ENCODE assay signal across 8 cellular contexts in the genomic region with DNA sequence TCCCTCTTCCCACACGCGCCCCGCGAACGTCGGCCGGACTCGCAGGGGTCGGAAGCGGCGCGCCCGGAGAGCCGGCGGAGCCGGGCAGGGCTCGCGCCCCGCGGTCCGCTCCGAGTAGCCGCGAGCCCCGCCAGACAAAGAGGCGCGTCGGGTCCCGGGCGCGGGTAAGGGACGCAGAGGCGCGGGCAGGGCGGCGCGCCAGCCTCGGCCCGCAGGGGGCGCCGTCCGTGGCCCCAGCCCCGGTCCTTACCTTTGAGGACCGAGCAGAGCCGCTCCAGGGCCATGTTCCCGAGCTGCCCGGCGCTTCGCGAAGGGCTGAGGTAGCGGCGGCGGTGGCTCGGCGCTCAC. TPM values are rescaled to one million over a fixed set of nuclear protein-coding genes. Genes with fewer than 3 reads are reported as not detected.
DNase-seq lines count a peak whose midpoint lies in the region; ATAC-seq and TF ChIP-seq lines count a peak whose summit lies in the region.

No MANE protein-coding gene starts in this region.

- peaks cover 19% of the 10 kb centered on the region for H3K4me1 Mint-ChIP-seq in central memory CD8-positive, alpha-beta T cell

- no peak overlapping the region for H3K27ac Mint-ChIP-seq in central memory CD8-positive, alpha-beta T cell (ENCODE audit: low read depth)

- H3K4me3 Mint-ChIP-seq in central memory CD8-positive, alpha-beta T cell: peak overlapping the region; percentile 76

- H3K36me3 Mint-ChIP-seq in central memory CD8-positive, alpha-beta T cell (ENCODE audit: insufficient read depth): peaks cover 8% of the 10 kb centered on the region

- TF ChIP-seq CTCF in AG04449 (IDR thresholded peaks at IDR 0.05; ENCODE audit: insufficient read depth, low read length, missing control alignments): peak; percentile 63
- TF ChIP-seq CTCF in WI38 (IDR thresholded peaks at IDR 0.05; ENCODE audit: low read depth, low read length): peak; percentile 50

- H3K9me3 Mint-ChIP-seq in central memory CD8-positive, alpha-beta T cell: no peaks in the 10 kb centered on the region

- H3K4me3 ChIP-seq in AG04449 (ENCODE audit: low read depth, low read length) (peak overlapping the region; percentile 73), WI38 (ENCODE audit: low read depth, low read length) (peak overlapping the region; percentile 66)

- POLR2A ChIA-PET in AG04449 (lab: Yijun Ruan, JAX): interaction anchor here (0.5 to 1.6 kb wide), 5 partner anchors 236 to 1107 kb away, joined by 3 to 7 read pairs (median 3); a partner anchor contains a TSS

- DNase-seq in AG04449 (ENCODE audit: low read depth, low spot score) (no peak), NCI-H2196 (lab: John Stamatoyannopoulos, UW; ENCODE audit: unreplicated experiment) (peak; percentile 71), left colon (peak; percentile 30 to 75)
- peak; percentile 34 to 44 for DNase-seq in central memory CD8-positive, alpha-beta T cell (ENCODE audit: low spot score in 2 of 2)
- peak; percentile 43 for DNase-seq in stimulated activated CD4-positive, alpha-beta T cell treated with anti-CD3 and anti-CD28 coated beads, Interleukin-2, amount 100 ng/mL, for 4 hours (ENCODE audit: low read depth)

- intact Hi-C loops in left colon (cut with DNase I, micrococcal nuclease): loop anchor here in 1 of 2 donors (10.0 kb wide), 1 partner anchor 1021 kb away; no protein-coding TSS in a partner anchor

- CTCF ChIA-PET in AG04449 (lab: Yijun Ruan, JAX): interaction anchor here (0.6 to 6.9 kb wide), 50 partner anchors 10 to 1070 kb away, joined by 3 to 322 read pairs (median 4); a partner anchor contains a TSS

- peaks cover 12% of the 10 kb centered on the region for H3K27me3 Mint-ChIP-seq in central memory CD8-positive, alpha-beta T cell

- ATAC-seq in GM18520 (IDR thresholded peaks at IDR 0.05; ENCODE audit: unreplicated experiment) (peak; percentile 51), HG03025 (IDR thresholded peaks at IDR 0.05; ENCODE audit: low FRiP score, unreplicated experiment) (peak; percentile 64), left colon (peak; percentile 80)
- ATAC-seq in central memory CD8-positive, alpha-beta T cell (replicated peaks; ENCODE audit: extremely low read depth, poor library complexity, severe bottlenecking): peak; percentile 67

RNA-seq across cellular contexts. Expression of a gene that starts 0.4 kb away (rescaled TPM):
- 10 to 100 TPM in 1 of 2 donors, 1 to 10 TPM in 1; 3.0 to 28.0 TPM for total RNA-seq in left colon
